In genomic region chr11:134369656-134370525, GRCh38 we compare ENCODE assay signal across 25 cellular contexts. TPM values are rescaled to one million over a fixed set of nuclear protein-coding genes. Genes with fewer than 3 reads are reported as not detected.
"Had no signal": no experiment of that assay in that cellular context is flagged by ENCODE, and none has a peak within 500 bp of the region (broad histone marks: within the 10 kb centered on the region; RNA-seq: fewer than 3 reads in every experiment).

No MANE protein-coding gene starts in this region.

- H3K36me3 Mint-ChIP-seq: activated CD4-positive, alpha-beta memory T cell treated with anti-CD3 and anti-CD28 coated beads for 36 hours had no signal

- H3K27me3 ChIP-seq: hepatocyte, ovary, right atrium auricular region, tibial nerve had no signal

- H2AFZ ChIP-seq: hepatocyte had no signal

- H3K9me3 ChIP-seq: ovary, psoas muscle, right atrium auricular region, tibial nerve had no signal

- ATAC-seq: esophagus mucosa, psoas muscle had no signal

- DNase-seq: activated CD4-positive, alpha-beta memory T cell treated with anti-CD3 and anti-CD28 coated beads for 36 hours; activated CD4-positive, alpha-beta T cell treated with anti-CD3 and anti-CD28 coated beads for 48 hours; activated CD4-positive, CD25-positive, alpha-beta regulatory T cell; activated effector memory CD4-positive, alpha-beta T cell treated with Interleukin-2 at 50 U/mL for 16 hours; activated naive CD4-positive, alpha-beta T cell treated with anti-CD3 and anti-CD28 coated beads for 36 hours; activated T-cell treated with anti-CD3 and anti-CD28 coated beads, Interleukin-2, amount 50 U/mL, for 48 hours; amygdala; caudate nucleus; effector memory CD4-positive, alpha-beta T cell; foreskin melanocyte; mesenchymal stem cell; stimulated activated CD4-positive, alpha-beta T cell treated with anti-CD3 and anti-CD28 coated beads, Interleukin-12 subunit alpha, Interleukin-12 subunit beta, amount 100 ng/mL, for 4 hours; stimulated activated CD4-positive, alpha-beta T cell treated with anti-CD3 and anti-CD28 coated beads, Interleukin-4, amount 100 ng/mL, for 4 hours; stimulated activated naive CD8-positive, alpha-beta T cell treated with anti-CD3 and anti-CD28 coated beads, Interleukin-15, amount 100 ng/mL, for 72 hours had no signal

- H3K27ac ChIP-seq: hepatocyte, ovary, psoas muscle, right atrium auricular region, tibial nerve had no signal

- H3K4me1 Mint-ChIP-seq: stimulated activated naive CD8-positive, alpha-beta T cell treated with anti-CD3 and anti-CD28 coated beads, Interleukin-15, amount 100 ng/mL, for 72 hours had no signal

- H3K27me3 Mint-ChIP-seq: activated CD4-positive, alpha-beta memory T cell treated with anti-CD3 and anti-CD28 coated beads for 36 hours; stimulated activated naive CD8-positive, alpha-beta T cell treated with anti-CD3 and anti-CD28 coated beads, Interleukin-15, amount 100 ng/mL, for 72 hours had no signal

- H3K4me3 ChIP-seq: hepatocyte, ovary, psoas muscle, right atrium auricular region, tibial nerve had no signal

- H3K4me3 Mint-ChIP-seq: activated CD4-positive, alpha-beta memory T cell treated with anti-CD3 and anti-CD28 coated beads for 36 hours; activated naive CD4-positive, alpha-beta T cell treated with anti-CD3 and anti-CD28 coated beads for 36 hours; stimulated activated naive CD8-positive, alpha-beta T cell treated with anti-CD3 and anti-CD28 coated beads, Interleukin-15, amount 100 ng/mL, for 72 hours; T-helper 1 cell treated with Interleukin-12 subunit alpha and Interleukin-12 subunit beta and Interleukin-4 antibody, amounts not matched to agents 30 μg/mL and 1 μg/mL, for 36 hours had no signal

- H3K4me1 ChIP-seq: psoas muscle, right atrium auricular region, tibial nerve had no signal

- H3K36me3 ChIP-seq: ovary, right atrium auricular region, tibial nerve had no signal

- H3K4me2 ChIP-seq: hepatocyte had no signal

- FAIRE-seq: colon, endothelial cell of umbilical vein, urothelium cell line had no signal

- H3K27ac Mint-ChIP-seq: activated CD4-positive, alpha-beta memory T cell treated with anti-CD3 and anti-CD28 coated beads for 36 hours; activated naive CD4-positive, alpha-beta T cell treated with anti-CD3 and anti-CD28 coated beads for 36 hours; stimulated activated naive CD8-positive, alpha-beta T cell treated with anti-CD3 and anti-CD28 coated beads, Interleukin-15, amount 100 ng/mL, for 72 hours; T-helper 1 cell treated with Interleukin-12 subunit alpha and Interleukin-12 subunit beta and Interleukin-4 antibody, amounts not matched to agents 30 μg/mL and 1 μg/mL, for 36 hours had no signal

- H3K9me3 Mint-ChIP-seq: activated CD4-positive, alpha-beta memory T cell treated with anti-CD3 and anti-CD28 coated beads for 36 hours; activated naive CD4-positive, alpha-beta T cell treated with anti-CD3 and anti-CD28 coated beads for 36 hours; stimulated activated naive CD8-positive, alpha-beta T cell treated with anti-CD3 and anti-CD28 coated beads, Interleukin-15, amount 100 ng/mL, for 72 hours; T-helper 1 cell treated with Interleukin-12 subunit alpha and Interleukin-12 subunit beta and Interleukin-4 antibody, amounts not matched to agents 30 μg/mL and 1 μg/mL, for 36 hours had no signal

- H3K79me2 ChIP-seq: hepatocyte had no signal

RNA-seq across cellular contexts. Expression of gene B3GAT1, which starts 42.2 kb away (rescaled TPM):
- total RNA-seq: dermis microvascular lymphatic vessel endothelial cell, endothelial cell of umbilical vein had no signal
